8 cellular contexts compared by ENCODE assay signal in genomic region chr1:66930823-66931174, GRCh38. TPM values are rescaled to one million over a fixed set of nuclear protein-coding genes. Genes with fewer than 3 reads are reported as not detected.
DNase-seq lines count a peak whose midpoint lies in the region; ATAC-seq and TF ChIP-seq lines count a peak whose summit lies in the region.

No MANE protein-coding gene starts in this region.

- H3K36me3 Mint-ChIP-seq in activated T-cell treated with anti-CD3 and anti-CD28 coated beads, Interleukin-2, amount 50 U/mL, for 24 hours (ENCODE audit: low read depth) = peaks cover 61% of the 10 kb centered on the region
- peaks cover 14% of the 10 kb centered on the region for H3K36me3 Mint-ChIP-seq in activated naive CD8-positive, alpha-beta T cell treated with anti-CD3 and anti-CD28 coated beads, Interleukin-2, amount 10 ng/mL, durations not matched to agents 7 days and 5 days

- H3K4me3 Mint-ChIP-seq in activated T-cell treated with anti-CD3 and anti-CD28 coated beads, Interleukin-2, amount 50 U/mL, for 24 hours = peak overlapping the region; percentile 86
- peak overlapping the region; percentile 94 for H3K4me3 Mint-ChIP-seq in activated naive CD8-positive, alpha-beta T cell treated with anti-CD3 and anti-CD28 coated beads, Interleukin-2, amount 10 ng/mL, durations not matched to agents 7 days and 5 days

- H3K9me3 ChIP-seq in thyroid gland = no peaks in the 10 kb centered on the region

- peak overlapping the region; percentile 38 to 87 (median 77) for H3K4me3 ChIP-seq in thyroid gland (replicated peaks in 1 of 3)

- H3K27ac Mint-ChIP-seq in activated T-cell treated with anti-CD3 and anti-CD28 coated beads, Interleukin-2, amount 50 U/mL, for 24 hours = peak overlapping the region; percentile 95
- H3K27ac Mint-ChIP-seq in activated naive CD8-positive, alpha-beta T cell treated with anti-CD3 and anti-CD28 coated beads, Interleukin-2, amount 10 ng/mL, durations not matched to agents 7 days and 5 days = peak overlapping the region; percentile 91

- no peaks in the 10 kb centered on the region for H3K9me3 Mint-ChIP-seq in activated T-cell treated with anti-CD3 and anti-CD28 coated beads, Interleukin-2, amount 50 U/mL, for 24 hours
- no peaks in the 10 kb centered on the region for H3K9me3 Mint-ChIP-seq in activated naive CD8-positive, alpha-beta T cell treated with anti-CD3 and anti-CD28 coated beads, Interleukin-2, amount 10 ng/mL, durations not matched to agents 7 days and 5 days

- no peak for ATAC-seq in activated naive CD8-positive, alpha-beta T cell treated with anti-CD3 and anti-CD28 coated beads, Interleukin-2, amount 10 ng/mL, durations not matched to agents 7 days and 5 days (ENCODE audit: low read depth)
- peak; percentile 7 for ATAC-seq in left colon
- ATAC-seq in HG02678 (IDR thresholded peaks at IDR 0.05; ENCODE audit: unreplicated experiment) = no peak
- no peak for ATAC-seq in HG03565 (IDR thresholded peaks at IDR 0.05; ENCODE audit: unreplicated experiment)

- peaks cover 64% of the 10 kb centered on the region for H3K4me1 Mint-ChIP-seq in activated T-cell treated with anti-CD3 and anti-CD28 coated beads, Interleukin-2, amount 50 U/mL, for 24 hours (ENCODE audit: low read depth)
- peaks cover 57% of the 10 kb centered on the region for H3K4me1 Mint-ChIP-seq in activated naive CD8-positive, alpha-beta T cell treated with anti-CD3 and anti-CD28 coated beads, Interleukin-2, amount 10 ng/mL, durations not matched to agents 7 days and 5 days

- POLR2A ChIA-PET in activated naive CD8-positive, alpha-beta T cell treated with anti-CD3 and anti-CD28 coated beads, Interleukin-2, amount 10 ng/mL, durations not matched to agents 7 days and 5 days (lab: Charles Lee) = interaction anchor here (0.7 to 1.4 kb wide), 7 partner anchors 50 to 760 kb away, joined by 3 to 5 read pairs (median 3); partner anchors contain the start of gene GADD45A

- intact Hi-C loops in left colon (cut with DNase I, micrococcal nuclease) = no loop called here
- intact Hi-C loops in thyroid gland (cut with DNase I) = no loop called here

- H3K36me3 ChIP-seq in thyroid gland = no peaks in the 10 kb centered on the region

- H3K27ac ChIP-seq in thyroid gland = peak overlapping the region; percentile 89 to 97 (median 94)

- H3K4me1 ChIP-seq in thyroid gland = peaks cover 26 to 40% of the 10 kb centered on the region in 2 donors

- no peak for TF ChIP-seq CTCF in thyroid gland (IDR thresholded peaks at IDR 0.05)

- H3K27me3 Mint-ChIP-seq in activated T-cell treated with anti-CD3 and anti-CD28 coated beads, Interleukin-2, amount 50 U/mL, for 24 hours = no peaks in the 10 kb centered on the region
- H3K27me3 Mint-ChIP-seq in activated naive CD8-positive, alpha-beta T cell treated with anti-CD3 and anti-CD28 coated beads, Interleukin-2, amount 10 ng/mL, durations not matched to agents 7 days and 5 days = no peaks in the 10 kb centered on the region

- WGBS in thyroid gland, 2 donors = 1 to 3% methylated on average over 6 of the region's 6 CpGs

- H3K27me3 ChIP-seq in thyroid gland = no peaks in the 10 kb centered on the region

- no peak for DNase-seq in activated T-cell treated with anti-CD3 and anti-CD28 coated beads, Interleukin-2, amount 50 U/mL, for 24 hours
- DNase-seq in activated T-cell treated with anti-CD3 and anti-CD28 coated beads, Interleukin-2, amount 50 U/mL, for 1 hour = no peak
- no peak for DNase-seq in activated naive CD8-positive, alpha-beta T cell treated with anti-CD3 and anti-CD28 coated beads, Interleukin-2, amount 10 ng/mL, durations not matched to agents 7 days and 5 days
- DNase-seq in left colon = no peak
- DNase-seq in thyroid gland = no peak
- DNase-seq in NOMO-1 treated with DMSO at 0.1 percent for 48 hours (lab: John Stamatoyannopoulos, UW; ENCODE audit: unreplicated experiment) = no peak

- TF ChIP-seq POLR2A in thyroid gland (IDR thresholded peaks at IDR 0.05) = no peak

RNA-seq across cellular contexts. Expression of gene MIER1, which starts 6.0 kb away (rescaled TPM):
- 10 to 100 TPM; 55.5 to 57.1 TPM for total RNA-seq in activated naive CD8-positive, alpha-beta T cell treated with anti-CD3 and anti-CD28 coated beads, Interleukin-2, amount 10 ng/mL, durations not matched to agents 7 days and 5 days
- total RNA-seq in left colon (10 to 100 TPM; 64.6 to 86.4 TPM), thyroid gland (10 to 100 TPM; 37.2 to 52.1 (median 43.3) TPM)

RNA-seq across cellular contexts. Expression of gene DNAI4, which starts 6.1 kb away (rescaled TPM):
- 1 to 10 TPM; 3.1 to 4.2 TPM for total RNA-seq in activated naive CD8-positive, alpha-beta T cell treated with anti-CD3 and anti-CD28 coated beads, Interleukin-2, amount 10 ng/mL, durations not matched to agents 7 days and 5 days
- total RNA-seq in left colon (10 to 100 TPM; 12.0 to 27.2 TPM), thyroid gland (10 to 100 TPM; 10.7 to 26.0 (median 20.5) TPM)
